In genomic region chr1:92940541-92940940, GRCh38 we compare ENCODE assay signal across 18 cellular contexts. TPM values are rescaled to one million over a fixed set of nuclear protein-coding genes. Genes with fewer than 3 reads are reported as not detected.
DNase-seq lines count a peak whose midpoint lies in the region; ATAC-seq and TF ChIP-seq lines count a peak whose summit lies in the region.
"Had no signal": no experiment of that assay in that cellular context is flagged by ENCODE, and none has a peak within 500 bp of the region (broad histone marks: within the 10 kb centered on the region; RNA-seq: fewer than 3 reads in every experiment).

No MANE protein-coding gene starts in this region.

- TF ChIP-seq CTCF in mammary epithelial cell (conservative IDR thresholded peaks at IDR 0.05 in 1 of 2, IDR thresholded peaks at IDR 0.05 in 1 of 2; ENCODE audit: extremely low read depth in 1 of 2, insufficient read depth in 1 of 2, low read depth in 1 of 2, low read length in 2 of 2) (no peak), breast epithelium (IDR thresholded peaks at IDR 0.05) (no peak), RWPE2 (IDR thresholded peaks at IDR 0.05; ENCODE audit: poor library complexity, severe bottlenecking) (no peak), dorsolateral prefrontal cortex (IDR thresholded peaks at IDR 0.05 in 54 of 56, conservative IDR thresholded peaks at IDR 0.05 in 2 of 56; ENCODE audit: low read depth in 1 of 56, partially characterized antibody in 56 of 56) (no peak)

- H3K27me3 ChIP-seq in mammary epithelial cell (ENCODE audit: insufficient read depth, low read length) (no peaks in the 10 kb centered on the region), breast epithelium (no peaks in the 10 kb centered on the region), RWPE2 (ENCODE audit: insufficient read depth, poor library complexity, severe bottlenecking) (no peaks in the 10 kb centered on the region), dorsolateral prefrontal cortex (no peaks in the 10 kb centered on the region)
- H3K27me3 ChIP-seq: gastroesophageal sphincter, right atrium auricular region, SJCRH30 had no signal

- DNase-seq in mammary epithelial cell (peak; percentile 51), breast epithelium (ENCODE audit: low spot score in 2 of 2) (no peak), RWPE2 (ENCODE audit: low spot score) (no peak), dorsolateral prefrontal cortex (no peak)
- no peak for DNase-seq in effector CD4-positive, alpha-beta T cell
- DNase-seq in stimulated activated naive CD4-positive, alpha-beta T cell treated with Interleukin-2 at 50 U/mL for 16 hours (lab: John Stamatoyannopoulos, UW): no peak
- DNase-seq: ACHN; CD8-positive, alpha-beta T cell; mesendoderm; naive thymus-derived CD4-positive, alpha-beta T cell; NCI-H1417; NCI-H2171; NCI-H774; SJCRH30 had no signal

- H3K36me3 ChIP-seq in mammary epithelial cell (ENCODE audit: insufficient read depth, low read length) (no peaks in the 10 kb centered on the region), breast epithelium (no peaks in the 10 kb centered on the region), RWPE2 (ENCODE audit: low read depth) (no peaks in the 10 kb centered on the region)
- H3K36me3 ChIP-seq: gastroesophageal sphincter, right atrium auricular region, SJCRH30 had no signal

- WGBS in mammary epithelial cell (ENCODE audit: low coverage, missing lambda C conversion rate): 36% methylated on average over 3 of the region's 3 CpGs

- ATAC-seq in RWPE2 (ENCODE audit: low read depth): peak; percentile 19; the same call in 1 of the 3 replicates
- no peak for ATAC-seq in GM19455 (IDR thresholded peaks at IDR 0.05; ENCODE audit: unreplicated experiment)
- ATAC-seq in esophagus mucosa: no peak
- ATAC-seq: CD8-positive, alpha-beta T cell; gastroesophageal sphincter; naive thymus-derived CD4-positive, alpha-beta T cell had no signal

- no peak overlapping the region for H3K9ac ChIP-seq in mammary epithelial cell (ENCODE audit: insufficient read depth, low read length)

- H3K79me2 ChIP-seq in mammary epithelial cell (ENCODE audit: insufficient read depth, low read length): peaks cover 54% of the 10 kb centered on the region

- H3K9me3 ChIP-seq in mammary epithelial cell (replicated peaks; ENCODE audit: insufficient read depth, low read length): no peaks in the 10 kb centered on the region
- H3K9me3 ChIP-seq in breast epithelium: no peaks in the 10 kb centered on the region
- H3K9me3 ChIP-seq in RWPE2 (ENCODE audit: severe bottlenecking): no peaks in the 10 kb centered on the region
- H3K9me3 ChIP-seq: gastroesophageal sphincter, right atrium auricular region, SJCRH30 had no signal

- H2AFZ ChIP-seq in mammary epithelial cell (ENCODE audit: low read depth, low read length): no peak overlapping the region

- BruUV-seq in mammary epithelial cell (replicated peaks; lab: Mats Ljungman, UMichigan): no TSS peak

- H3K27ac ChIP-seq in mammary epithelial cell (ENCODE audit: insufficient read depth, low read depth, low read length): no peak overlapping the region
- H3K27ac ChIP-seq in breast epithelium: no peak overlapping the region
- no peak overlapping the region for H3K27ac ChIP-seq in RWPE2 (ENCODE audit: poor library complexity, severe bottlenecking)
- peak overlapping the region in 52 of 59 donors; percentile 11 to 96 (median 91) for H3K27ac ChIP-seq in dorsolateral prefrontal cortex
- H3K27ac ChIP-seq: right atrium auricular region, SJCRH30 had no signal

- H3K4me1 ChIP-seq in mammary epithelial cell (ENCODE audit: insufficient read depth, low read length) (no peaks in the 10 kb centered on the region), breast epithelium (no peaks in the 10 kb centered on the region), RWPE2 (ENCODE audit: insufficient read depth, poor library complexity, severe bottlenecking) (peaks cover 10% of the 10 kb centered on the region)

- intact Hi-C loops in mammary epithelial cell (cut with micrococcal nuclease) (no loop called here), breast epithelium (cut with DNase I; ENCODE audit: low total_unique reads) (no loop called here), dorsolateral prefrontal cortex (cut with DNase I) (loop anchor here (5.0 kb wide), 2 partner anchors 63 to 83 kb away; no protein-coding TSS in a partner anchor)

- dilution Hi-C loops in mammary epithelial cell (cut with HindIII; ENCODE audit: low sequenced_read_pairs): no loop called here

- in situ Hi-C loops in mammary epithelial cell (cut with MboI; ENCODE audit: low sequenced_read_pairs in 2 of 2): no loop called here

- no peaks in the 10 kb centered on the region for H4K20me1 ChIP-seq in mammary epithelial cell (ENCODE audit: insufficient read depth, low read length)

- H3K4me3 ChIP-seq in mammary epithelial cell (replicated peaks in 1 of 3; ENCODE audit: insufficient read depth in 1 of 3, low read depth in 2 of 3, low read length in 3 of 3) (no peak overlapping the region), breast epithelium (no peak overlapping the region), RWPE2 (ENCODE audit: severe bottlenecking) (no peak overlapping the region), dorsolateral prefrontal cortex (no peak overlapping the region)
- H3K4me3 ChIP-seq: gastroesophageal sphincter, right atrium auricular region, SJCRH30 had no signal

- H3K4me2 ChIP-seq in mammary epithelial cell (ENCODE audit: insufficient read depth, low read depth, low read length): no peak overlapping the region

- CTCF ChIA-PET in mammary epithelial cell (lab: Charles Lee; ENCODE audit: low non-redundant PET): no interaction called here

- TF ChIP-seq POLR2A in breast epithelium (IDR thresholded peaks at IDR 0.05): no peak

RNA-seq across cellular contexts. Expression of gene DIPK1A, which starts 20.7 kb away (rescaled TPM):
- total RNA-seq in mammary epithelial cell (10 to 100 TPM; 11.2 to 16.2 TPM), breast epithelium (10 to 100 TPM; 12.1 to 14.7 (median 14.4) TPM), dorsolateral prefrontal cortex (10 to 100 TPM; 19.2 to 62.8 (median 43.8) TPM), esophagus mucosa (2.8 TPM)
- 15.5 TPM for polyA plus RNA-seq in mammary epithelial cell
- polyA minus RNA-seq in mammary epithelial cell: 7.4 TPM

Comparison
In these comparisons a context has a peak if more than half of its experiments do, and no peak if none do; other contexts are left out.
1. H3K27ac ChIP-seq: peak in dorsolateral prefrontal cortex (52 of 59); none in mammary epithelial cell (single experiment), breast epithelium (0 of 2) and RWPE2 (single experiment).
2. intact Hi-C loops: an anchor here in dorsolateral prefrontal cortex (5.0 kb wide); none called in mammary epithelial cell and breast epithelium.